In genomic region chr2:169799555-169799954, GRCh38 we compare ENCODE assay signal across 9 cellular contexts. TPM values are rescaled to one million over a fixed set of nuclear protein-coding genes. Genes with fewer than 3 reads are reported as not detected.
A peak's percentile ranks its signal among the peaks of the same experiment; 100 is the strongest.
DNase-seq lines count a peak whose midpoint lies in the region; ATAC-seq, FAIRE-seq and TF ChIP-seq lines count a peak whose summit lies in the region.
"Had no signal": no experiment of that assay in that cellular context is flagged by ENCODE, and none has a peak within 500 bp of the region (broad histone marks: within the 10 kb centered on the region; RNA-seq: fewer than 3 reads in every experiment).

No MANE protein-coding gene starts in this region.

- H3K27ac Mint-ChIP-seq in astrocyte (ENCODE audit: unreplicated experiment) = peak overlapping the region; percentile 64

- peaks cover 3% of the 10 kb centered on the region for H3K36me3 Mint-ChIP-seq in astrocyte (ENCODE audit: low read depth, unreplicated experiment)

- H3K4me1 ChIP-seq in KMS-11 (ENCODE audit: low read depth, poor library complexity, severe bottlenecking) (peaks cover 24% of the 10 kb centered on the region), astrocyte (ENCODE audit: insufficient read depth, low read length) (no peaks in the 10 kb centered on the region), thoracic aorta (ENCODE audit: control insufficient read depth in 1 of 2, low read depth in 2 of 2) (peaks cover 19 to 31% of the 10 kb centered on the region in 2 donors)

- no peak overlapping the region for H3K4me3 ChIP-seq in KMS-11 (IDR thresholded peaks at IDR 0.05; ENCODE audit: insufficient read depth, low read depth, low read length)
- peak overlapping the region; percentile 94 for H3K4me3 ChIP-seq in astrocyte (ENCODE audit: insufficient read depth, low read depth, low read length)
- H3K4me3 ChIP-seq in thoracic aorta = peak overlapping the region; percentile 91

- H3K27me3 ChIP-seq in KMS-11 (ENCODE audit: insufficient read depth, low read depth) (no peaks in the 10 kb centered on the region), astrocyte (ENCODE audit: insufficient read depth, low read length) (no peaks in the 10 kb centered on the region), thoracic aorta (replicated peaks; ENCODE audit: insufficient read depth) (no peaks in the 10 kb centered on the region)

- H3K79me2 ChIP-seq in KMS-11 (ENCODE audit: insufficient read depth, low read depth) = peaks cover 51% of the 10 kb centered on the region
- H3K79me2 ChIP-seq in astrocyte (ENCODE audit: insufficient read depth, low read length) = peaks cover 55% of the 10 kb centered on the region

- H3K27me3 Mint-ChIP-seq in astrocyte (ENCODE audit: low read depth, unreplicated experiment) = no peaks in the 10 kb centered on the region

- H3K9me3 ChIP-seq in astrocyte (ENCODE audit: insufficient read depth, low read depth, low read length) = no peaks in the 10 kb centered on the region
- H3K9me3 ChIP-seq in thoracic aorta = no peaks in the 10 kb centered on the region

- TF ChIP-seq CTCF in KMS-11 (conservative IDR thresholded peaks at IDR 0.05; ENCODE audit: low read depth, low read length) (no peak), astrocyte (IDR thresholded peaks at IDR 0.05; ENCODE audit: insufficient read depth, low read depth, low read length) (no peak), thoracic aorta (IDR thresholded peaks at IDR 0.05) (no peak)

- H3K4me3 Mint-ChIP-seq in astrocyte (ENCODE audit: unreplicated experiment) = peak overlapping the region; percentile 95

- H3K27ac ChIP-seq in KMS-11 (peak overlapping the region; percentile 90), astrocyte (ENCODE audit: low read depth, low read length) (peak overlapping the region; percentile 76), thoracic aorta (peak overlapping the region; percentile 79 to 80)

- no peak for FAIRE-seq in astrocyte (lab: Jason Lieb, UNC)
- FAIRE-seq: TTC549 had no signal

- H4K20me1 ChIP-seq in KMS-11 (ENCODE audit: insufficient read depth) = no peaks in the 10 kb centered on the region
- peaks cover 9% of the 10 kb centered on the region for H4K20me1 ChIP-seq in astrocyte (ENCODE audit: insufficient read depth, low read length)

- H3K4me1 Mint-ChIP-seq in astrocyte (ENCODE audit: low read depth, unreplicated experiment) = peaks cover 4% of the 10 kb centered on the region

- no peaks in the 10 kb centered on the region for H3K36me3 ChIP-seq in KMS-11 (ENCODE audit: insufficient read depth)
- peaks cover 4% of the 10 kb centered on the region for H3K36me3 ChIP-seq in astrocyte (ENCODE audit: insufficient read depth, low read length)
- peaks cover 8% of the 10 kb centered on the region for H3K36me3 ChIP-seq in thoracic aorta

- DNase-seq in Daoy (ENCODE audit: low read depth) (peak; percentile 17), astrocyte (ENCODE audit: low read depth) (peak; percentile 18), left kidney (ENCODE audit: low read depth, low spot score) (peak; percentile 49), thoracic aorta (ENCODE audit: low spot score) (no peak), HK-2 (ENCODE audit: unreplicated experiment) (no peak)

- H3K9ac ChIP-seq in KMS-11 (peak overlapping the region; percentile 86; the same call in 1 of the 2 replicates), astrocyte (ENCODE audit: low read length) (peak overlapping the region; percentile 92)

- no peaks in the 10 kb centered on the region for H3K9me3 Mint-ChIP-seq in astrocyte (ENCODE audit: unreplicated experiment)

- ATAC-seq in thoracic aorta (ENCODE audit: insufficient number of reproducible peaks, low FRiP score, low read depth) (no peak), GM18873 (IDR thresholded peaks at IDR 0.05; ENCODE audit: low FRiP score, unreplicated experiment) (no peak), GM21825 (IDR thresholded peaks at IDR 0.05; ENCODE audit: unreplicated experiment) (no peak)

- H2AFZ ChIP-seq in KMS-11 (ENCODE audit: low read depth) (peak overlapping the region; percentile 78; the same call in 1 of the 2 replicates), astrocyte (ENCODE audit: low read depth, low read length) (peak overlapping the region; percentile 84)

- H3K4me2 ChIP-seq in KMS-11 = peak overlapping the region; percentile 70
- peak overlapping the region; percentile 93 for H3K4me2 ChIP-seq in astrocyte (ENCODE audit: low read length)

RNA-seq across cellular contexts. Expression of gene SSB, which starts 0.9 kb away (rescaled TPM):
- 172 and 179 TPM in 2 replicates for total RNA-seq in Daoy (2014; rRNA removed; shearing (Covaris generic))
- total RNA-seq in astrocyte = 151 and 176 TPM in 2 replicates
- 100 to 1,000 TPM in 1 of 2 donors, 10 to 100 TPM in 1; 65.9 to 335 TPM for total RNA-seq in thoracic aorta

RNA-seq across cellular contexts. Expression of gene METTL5, which starts 25.1 kb away (rescaled TPM):
- 107 and 163 TPM in 2 replicates for total RNA-seq in Daoy (2014; rRNA removed; shearing (Covaris generic))
- total RNA-seq in astrocyte (52.3 and 55.7 TPM in 2 replicates), thoracic aorta (10 to 100 TPM; 25.3 to 73.5 TPM)

RNA-seq across cellular contexts. Expression of gene UBR3, which starts 27.7 kb away (rescaled TPM):
- 16.3 and 19.7 TPM in 2 replicates for total RNA-seq in Daoy (2014; rRNA removed; shearing (Covaris generic))
- 18.7 and 23.9 TPM in 2 replicates for total RNA-seq in astrocyte
- total RNA-seq in thoracic aorta = 10 to 100 TPM; 62.1 to 98.6 TPM

Comparison
In these comparisons a context has a peak if more than half of its experiments do, and no peak if none do; other contexts are left out.
1. DNase-seq: peak in Daoy (single experiment), astrocyte (single experiment) and left kidney (single experiment); none in thoracic aorta (single experiment) and HK-2 (single experiment).
2. Peak in every context shown above with its lines, with median percentiles within 50 percentile points of each other: H3K27ac ChIP-seq.